Comparison of ENCODE assay signal across 10 cellular contexts in the genomic region with DNA sequence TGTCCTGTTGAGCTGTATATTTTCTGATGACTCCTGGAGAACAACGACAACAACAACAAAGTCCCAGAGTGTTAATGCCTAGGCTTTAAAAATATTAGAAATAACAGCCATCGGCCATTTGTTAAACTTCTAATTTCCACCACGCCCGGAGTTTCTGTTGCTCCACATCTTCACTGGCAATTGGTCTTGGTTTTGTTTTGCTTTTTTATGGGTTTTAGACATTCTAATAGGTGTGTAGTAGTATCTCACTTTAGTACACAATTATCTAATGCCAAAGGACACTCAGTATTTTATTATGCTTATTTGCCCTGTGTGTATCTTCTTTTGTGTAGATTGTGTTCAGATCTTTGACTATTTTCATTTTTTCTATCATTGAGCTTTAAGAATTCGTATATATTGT. TPM values are rescaled to one million over a fixed set of nuclear protein-coding genes. Genes with fewer than 3 reads are reported as not detected.
"Had no signal": no experiment of that assay in that cellular context is flagged by ENCODE, and none has a peak within 500 bp of the region (broad histone marks: within the 10 kb centered on the region; RNA-seq: fewer than 3 reads in every experiment).

No MANE protein-coding gene starts in this region.

- H3K27ac ChIP-seq: GM23248, KMS-11 had no signal

- DNase-seq: GM23248, GOT3, H7, IMR-90, KBM-7 had no signal

- H3K36me3 ChIP-seq: HAP-1 had no signal

- ATAC-seq: HCT116 had no signal

- H3K4me3 ChIP-seq: GM23248, HAP-1 had no signal

- H2AFZ ChIP-seq: GM23248 had no signal

- H3K9me3 ChIP-seq: HAP-1 had no signal

- H3K4me2 ChIP-seq: KMS-11 had no signal

- H3K4me1 ChIP-seq: HAP-1 had no signal

- FAIRE-seq: HTR-8/SVneo had no signal

- H3K9ac ChIP-seq: GM23248, KMS-11 had no signal

RNA-seq across cellular contexts. Expression of gene MAGEA12, which starts 5.0 kb away (rescaled TPM):
- total RNA-seq: H7, IMR-90 had no signal
- polyA plus RNA-seq: IMR-90 had no signal

RNA-seq across cellular contexts. Expression of gene CSAG1, which starts 5.0 kb away (rescaled TPM):
- total RNA-seq: GM23248, H7, IMR-90 had no signal
- polyA plus RNA-seq: IMR-90 had no signal

RNA-seq across cellular contexts. Expression of gene MAGEA2, which starts 15.1 kb away (rescaled TPM):
- total RNA-seq: GM23248, IMR-90 had no signal
- polyA plus RNA-seq: GM23248, IMR-90 had no signal

RNA-seq across cellular contexts. Expression of gene CSAG3, which starts 20.5 kb away (rescaled TPM):
- total RNA-seq: GM23248, HT-29, IMR-90 had no signal
- polyA plus RNA-seq: GM23248, IMR-90 had no signal

RNA-seq across cellular contexts. Expression of gene MAGEA2B, which starts 24.1 kb away (rescaled TPM):
- total RNA-seq: GM23248, H7, HT-29, IMR-90 had no signal
- polyA plus RNA-seq: GM23248, IMR-90 had no signal
